8 cellular contexts compared by ENCODE assay signal in the genomic region with DNA sequence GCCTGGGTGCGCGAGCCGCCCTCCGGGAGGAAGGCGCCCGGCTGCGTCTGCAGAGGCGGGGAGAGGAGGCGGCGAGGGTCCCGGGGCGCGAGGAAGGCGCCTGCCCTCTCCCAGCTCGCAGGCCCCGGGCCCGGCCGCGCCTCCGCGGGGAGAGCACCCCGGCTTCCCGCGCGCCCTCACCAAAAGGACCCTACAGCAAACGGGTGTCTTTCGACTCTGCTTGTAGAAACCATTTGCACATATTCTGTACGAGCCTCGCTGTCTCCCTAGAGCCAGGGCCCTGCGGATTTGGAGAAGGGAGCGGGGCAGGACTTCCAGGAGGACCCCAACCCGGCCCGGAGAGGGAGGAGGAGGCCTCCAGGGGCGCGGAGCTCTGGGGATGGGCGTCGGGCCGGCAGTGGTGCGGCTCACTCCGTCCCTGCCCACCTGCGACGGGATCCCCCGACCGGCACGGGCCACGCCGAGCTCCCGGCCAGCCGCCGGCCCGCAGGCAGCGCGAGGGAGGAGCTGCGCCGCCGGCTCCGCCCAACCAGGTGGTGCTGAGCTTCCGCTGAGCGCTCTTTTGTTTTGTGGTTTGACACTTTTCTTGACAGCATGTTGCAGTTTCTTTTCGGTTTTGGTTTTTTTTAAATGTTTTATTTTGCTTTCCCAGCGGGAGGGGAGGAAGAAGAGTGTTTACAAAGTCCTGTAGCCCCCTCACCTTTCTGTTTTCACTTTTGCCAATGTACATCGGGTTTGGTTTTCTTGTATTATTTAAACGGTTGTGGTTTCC.
A peak's percentile ranks its signal among the peaks of the same experiment; 100 is the strongest.
DNase-seq lines count a peak whose midpoint lies in the region; ATAC-seq and TF ChIP-seq lines count a peak whose summit lies in the region.

No MANE protein-coding gene starts in this region.

- peak overlapping the region; percentile 92 to 99 (median 96) for H3K4me3 Mint-ChIP-seq in immature natural killer cell

- no peaks in the 10 kb centered on the region for H3K36me3 Mint-ChIP-seq in immature natural killer cell

- peaks cover 10 to 17% (median 10%) of the 10 kb centered on the region in 3 donors for H3K27me3 Mint-ChIP-seq in immature natural killer cell (ENCODE audit: low read depth in 3 of 3)

- ATAC-seq in HG02610 (IDR thresholded peaks at IDR 0.05; ENCODE audit: unreplicated experiment), result peak; percentile 68

- H3K27ac Mint-ChIP-seq in immature natural killer cell, result peak overlapping the region; percentile 88 to 95 (median 92)

- in situ Hi-C loops in GM13976 (cut with MboI; ENCODE audit: low sequenced_read_pairs, unreplicated experiment), result no loop called here

- H3K4me1 Mint-ChIP-seq in immature natural killer cell, result peaks cover 50 to 57% of the 10 kb centered on the region in 2 donors

- no peak for TF ChIP-seq CTCF in GM13976 (IDR thresholded peaks at IDR 0.05; ENCODE audit: borderline replicate concordance, control extremely low read depth, extremely low read depth, insufficient read depth, missing control alignments)

- DNase-seq in GM13976 (ENCODE audit: low spot score) (peak; percentile 81), NCI-H526 (lab: John Stamatoyannopoulos, UW) (peak; percentile 40 to 75), immature natural killer cell (peak; percentile 74 to 76 (median 76)), glomerular visceral epithelial cell (ENCODE audit: extremely low spot score) (no peak), nucleus accumbens (lab: John Stamatoyannopoulos, UW) (no peak)
- peak; percentile 47 for DNase-seq in activated naive CD4-positive, alpha-beta T cell treated with Interleukin-2 at 50 U/mL for 16 hours
- peak in 2 of 3 experiments; percentile 19 to 51 for DNase-seq in stimulated activated CD4-positive, alpha-beta T cell treated with anti-CD3 and anti-CD28 coated beads, TNF-alpha, amount 100 ng/mL, for 24 hours (ENCODE audit: low read depth in 3 of 3)

- peaks cover 0 to 1% (median 0%) of the 10 kb centered on the region in 6 donors for H3K9me3 Mint-ChIP-seq in immature natural killer cell

Comparison
In these comparisons a context has a peak if more than half of its experiments do, and no peak if none do; other contexts are left out.
1. DNase-seq: peak in GM13976 (single experiment), NCI-H526 (2 of 2), activated naive CD4-positive, alpha-beta T cell treated with Interleukin-2 at 50 U/mL for 16 hours (single experiment), immature natural killer cell (3 of 3) and stimulated activated CD4-positive, alpha-beta T cell treated with anti-CD3 and anti-CD28 coated beads, TNF-alpha, amount 100 ng/mL, for 24 hours (2 of 3); none in glomerular visceral epithelial cell (single experiment) and nucleus accumbens (0 of 56).